ENCODE assay signal across 4 cellular contexts in genomic region chr4:143849296-143849695, GRCh38. TPM values are rescaled to one million over a fixed set of nuclear protein-coding genes. Genes with fewer than 3 reads are reported as not detected.
"Had no signal": no experiment of that assay in that cellular context is flagged by ENCODE, and none has a peak within 500 bp of the region (broad histone marks: within the 10 kb centered on the region; RNA-seq: fewer than 3 reads in every experiment).

No MANE protein-coding gene starts in this region.

RNA-seq across cellular contexts. Expression of gene GYPE, which starts 56.1 kb away (rescaled TPM):
- total RNA-seq: MCF 10A, PC-9, RPMI7951, SJCRH30 had no signal
